Comparison of ENCODE assay signal across 12 cellular contexts in the genomic region with DNA sequence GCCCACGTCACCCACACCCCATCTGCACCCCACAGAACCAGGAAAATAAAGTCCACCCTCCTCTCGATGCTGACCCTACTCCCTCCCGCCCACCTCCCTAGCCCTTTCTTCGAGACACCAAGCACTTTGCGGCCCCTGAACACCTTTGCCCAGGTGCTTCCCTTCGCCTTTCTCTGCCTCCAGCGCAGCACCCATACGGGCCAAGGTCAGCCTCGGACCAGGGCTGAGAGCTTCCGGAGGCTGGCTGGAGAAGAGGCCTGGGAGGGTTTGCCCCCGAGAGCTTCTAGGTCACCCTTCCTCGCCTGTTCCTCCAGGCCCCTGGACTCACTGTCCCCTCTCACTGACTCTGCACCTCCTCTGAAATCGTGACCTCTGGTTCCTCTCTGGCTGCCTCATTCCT. TPM values are rescaled to one million over a fixed set of nuclear protein-coding genes. Genes with fewer than 3 reads are reported as not detected.
DNase-seq lines count a peak whose midpoint lies in the region; ATAC-seq and TF ChIP-seq lines count a peak whose summit lies in the region.
"Had no signal": no experiment of that assay in that cellular context is flagged by ENCODE, and none has a peak within 500 bp of the region (broad histone marks: within the 10 kb centered on the region; RNA-seq: fewer than 3 reads in every experiment).

No MANE protein-coding gene starts in this region.

- H3K27me3 Mint-ChIP-seq in activated CD4-positive, alpha-beta T cell treated with anti-CD3 and anti-CD28 coated beads, Interleukin-2, amount 10 ng/mL, durations not matched to agents 7 days and 5 days = peaks cover 41% of the 10 kb centered on the region
- H3K27me3 Mint-ChIP-seq in activated T-helper 17 cell treated with anti-CD3 and anti-CD28 coated beads, Interleukin-2, amount 50 U/mL, for 72 hours = peaks cover 6% of the 10 kb centered on the region
- H3K27me3 Mint-ChIP-seq in activated T-cell treated with anti-CD3 and anti-CD28 coated beads, Interleukin-2, amount 50 U/mL, for 4 hours (ENCODE audit: low read depth) = peaks cover 30% of the 10 kb centered on the region

- H3K4me1 ChIP-seq in lower lobe of right lung (peaks cover 67% of the 10 kb centered on the region), stomach smooth muscle (ENCODE audit: control insufficient read depth, insufficient read depth, low read length) (peaks cover 62% of the 10 kb centered on the region)

- peak overlapping the region; percentile 60 for H3K27ac Mint-ChIP-seq in activated CD4-positive, alpha-beta T cell treated with anti-CD3 and anti-CD28 coated beads, Interleukin-2, amount 10 ng/mL, durations not matched to agents 7 days and 5 days
- no peak overlapping the region for H3K27ac Mint-ChIP-seq in activated T-helper 17 cell treated with anti-CD3 and anti-CD28 coated beads, Interleukin-2, amount 50 U/mL, for 72 hours

- H3K4me3 ChIP-seq in lower lobe of right lung (peak overlapping the region; percentile 53), stomach smooth muscle (ENCODE audit: low read length in 2 of 2) (no peak overlapping the region)

- POLR2A ChIA-PET in activated CD4-positive, alpha-beta T cell treated with anti-CD3 and anti-CD28 coated beads, Interleukin-2, amount 10 ng/mL, durations not matched to agents 7 days and 5 days (lab: Charles Lee) = interaction anchor here (0.8 to 1.1 kb wide), 2 partner anchors 59 to 130 kb away, joined by 3 read pairs; no protein-coding TSS in a partner anchor

- CTCF ChIA-PET in activated CD4-positive, alpha-beta T cell treated with anti-CD3 and anti-CD28 coated beads, Interleukin-2, amount 10 ng/mL, durations not matched to agents 7 days and 5 days (lab: Charles Lee) = interaction anchor here (0.6 to 2.8 kb wide), 3 partner anchors 116 to 473 kb away, joined by 3 to 13 read pairs (median 8); no protein-coding TSS in a partner anchor

- peaks cover 36% of the 10 kb centered on the region for H3K27me3 ChIP-seq in lower lobe of right lung (ENCODE audit: low read depth)
- H3K27me3 ChIP-seq in stomach smooth muscle (ENCODE audit: control insufficient read depth in 1 of 2, insufficient read depth in 2 of 2, low read length in 2 of 2) = peaks cover 9 to 25% of the 10 kb centered on the region in 2 donors

- ATAC-seq in activated T-helper 17 cell treated with anti-CD3 and anti-CD28 coated beads, Interleukin-2, amount 50 U/mL, for 72 hours (replicated peaks) = no peak
- ATAC-seq in lower lobe of right lung = no peak
- ATAC-seq in GM21360 (IDR thresholded peaks at IDR 0.05; ENCODE audit: unreplicated experiment) = no peak
- ATAC-seq in activated T-cell treated with anti-CD3 and anti-CD28 coated beads, Interleukin-2, amount 50 U/mL, for 4 hours = no peak

- H3K36me3 Mint-ChIP-seq in activated CD4-positive, alpha-beta T cell treated with anti-CD3 and anti-CD28 coated beads, Interleukin-2, amount 10 ng/mL, durations not matched to agents 7 days and 5 days (ENCODE audit: low read depth) = no peaks in the 10 kb centered on the region
- no peaks in the 10 kb centered on the region for H3K36me3 Mint-ChIP-seq in activated T-helper 17 cell treated with anti-CD3 and anti-CD28 coated beads, Interleukin-2, amount 50 U/mL, for 72 hours (ENCODE audit: low read depth)
- no peaks in the 10 kb centered on the region for H3K36me3 Mint-ChIP-seq in activated T-cell treated with anti-CD3 and anti-CD28 coated beads, Interleukin-2, amount 50 U/mL, for 4 hours (ENCODE audit: insufficient read depth)

- intact Hi-C loops in lower lobe of right lung (cut with DNase I) = loop anchor here (10.0 kb wide), 1 partner anchor 121 kb away; the partner anchor contains the start of gene RAB26

- DNase-seq in activated CD4-positive, alpha-beta T cell treated with anti-CD3 and anti-CD28 coated beads, Interleukin-2, amount 10 ng/mL, durations not matched to agents 7 days and 5 days = no peak
- no peak for DNase-seq in activated CD4-positive, alpha-beta T cell treated with anti-CD3 and anti-CD28 coated beads, Interleukin-2, amount 50 U/mL, for 1 hour
- no peak for DNase-seq in lower lobe of right lung
- DNase-seq in GM10266 (ENCODE audit: extremely low spot score) = no peak
- DNase-seq in activated T-cell treated with anti-CD3 and anti-CD28 coated beads, Interleukin-2, amount 50 U/mL, for 4 hours = no peak
- DNase-seq: activated CD4-positive, alpha-beta T cell treated with anti-CD3 and anti-CD28 coated beads, Interleukin-2, amount 50 U/mL, for 48 hours; DMS79 treated with DMSO at 0.1 percent for 48 hours; NCI-H1105 treated with DMSO at 0.1 percent for 48 hours had no signal

- H3K9me3 Mint-ChIP-seq in activated CD4-positive, alpha-beta T cell treated with anti-CD3 and anti-CD28 coated beads, Interleukin-2, amount 10 ng/mL, durations not matched to agents 7 days and 5 days = no peaks in the 10 kb centered on the region
- H3K9me3 Mint-ChIP-seq in activated T-helper 17 cell treated with anti-CD3 and anti-CD28 coated beads, Interleukin-2, amount 50 U/mL, for 72 hours = no peaks in the 10 kb centered on the region
- no peaks in the 10 kb centered on the region for H3K9me3 Mint-ChIP-seq in activated T-cell treated with anti-CD3 and anti-CD28 coated beads, Interleukin-2, amount 50 U/mL, for 4 hours

- no peak overlapping the region for H3K4me3 Mint-ChIP-seq in activated CD4-positive, alpha-beta T cell treated with anti-CD3 and anti-CD28 coated beads, Interleukin-2, amount 10 ng/mL, durations not matched to agents 7 days and 5 days
- H3K4me3 Mint-ChIP-seq in activated T-helper 17 cell treated with anti-CD3 and anti-CD28 coated beads, Interleukin-2, amount 50 U/mL, for 72 hours = peak overlapping the region; percentile 38
- H3K4me3 Mint-ChIP-seq in activated T-cell treated with anti-CD3 and anti-CD28 coated beads, Interleukin-2, amount 50 U/mL, for 4 hours = no peak overlapping the region

- H3K4me1 Mint-ChIP-seq in activated CD4-positive, alpha-beta T cell treated with anti-CD3 and anti-CD28 coated beads, Interleukin-2, amount 10 ng/mL, durations not matched to agents 7 days and 5 days = peaks cover 28% of the 10 kb centered on the region
- no peaks in the 10 kb centered on the region for H3K4me1 Mint-ChIP-seq in activated T-helper 17 cell treated with anti-CD3 and anti-CD28 coated beads, Interleukin-2, amount 50 U/mL, for 72 hours
- H3K4me1 Mint-ChIP-seq in activated T-cell treated with anti-CD3 and anti-CD28 coated beads, Interleukin-2, amount 50 U/mL, for 4 hours (ENCODE audit: low read depth) = peaks cover 18% of the 10 kb centered on the region

- no peak overlapping the region for H3K9ac ChIP-seq in stomach smooth muscle (ENCODE audit: low read length in 2 of 2)

- TF ChIP-seq CTCF in lower lobe of right lung (IDR thresholded peaks at IDR 0.05) (no peak), GM10266 (IDR thresholded peaks at IDR 0.05; ENCODE audit: control insufficient read depth, insufficient read depth, low read depth, missing control alignments) (no peak)

- no peaks in the 10 kb centered on the region for H3K36me3 ChIP-seq in lower lobe of right lung
- no peaks in the 10 kb centered on the region for H3K36me3 ChIP-seq in stomach smooth muscle (ENCODE audit: control insufficient read depth in 2 of 2, insufficient read depth in 2 of 2, low read length in 2 of 2)

- no peaks in the 10 kb centered on the region for H3K9me3 ChIP-seq in lower lobe of right lung
- H3K9me3 ChIP-seq in stomach smooth muscle (ENCODE audit: control insufficient read depth in 2 of 2, low read length in 2 of 2) = no peaks in the 10 kb centered on the region

- H3K27ac ChIP-seq in lower lobe of right lung = peak overlapping the region; percentile 85
- peak overlapping the region; percentile 18 for H3K27ac ChIP-seq in stomach smooth muscle (ENCODE audit: low read length)
- H3K27ac ChIP-seq: SK-N-MC had no signal

RNA-seq across cellular contexts. Expression of gene NHERF2, which starts 2.7 kb away (rescaled TPM):
- 1 to 10 TPM; 1.1 to 1.4 TPM for total RNA-seq in activated CD4-positive, alpha-beta T cell treated with anti-CD3 and anti-CD28 coated beads, Interleukin-2, amount 10 ng/mL, durations not matched to agents 7 days and 5 days
- total RNA-seq in activated T-helper 17 cell treated with anti-CD3 and anti-CD28 coated beads, Interleukin-2, amount 50 U/mL, for 72 hours = 1 to 10 TPM in 1 of 2 donors, under 1 TPM in 1; 0.21 to 2.9 TPM
- 343 TPM for total RNA-seq in lower lobe of right lung
- 1 to 10 TPM; 2.0 to 4.4 (median 2.0) TPM for total RNA-seq in activated T-cell treated with anti-CD3 and anti-CD28 coated beads, Interleukin-2, amount 50 U/mL, for 4 hours

RNA-seq across cellular contexts. Expression of gene NPW, which starts 4.4 kb away (rescaled TPM):
- total RNA-seq in activated CD4-positive, alpha-beta T cell treated with anti-CD3 and anti-CD28 coated beads, Interleukin-2, amount 10 ng/mL, durations not matched to agents 7 days and 5 days = under 1 TPM; 0.42 to 0.69 TPM
- total RNA-seq in activated T-helper 17 cell treated with anti-CD3 and anti-CD28 coated beads, Interleukin-2, amount 50 U/mL, for 72 hours = 1 to 10 TPM in 1 of 2 donors, not detected in 1; 2.8 TPM
- total RNA-seq in lower lobe of right lung = not detected
- 10 to 100 TPM in 2 of 3 donors, 1 to 10 TPM in 1; 9.2 to 19.0 (median 13.1) TPM for total RNA-seq in activated T-cell treated with anti-CD3 and anti-CD28 coated beads, Interleukin-2, amount 50 U/mL, for 4 hours

RNA-seq across cellular contexts. Expression of gene ZNF598, which starts 14.4 kb away (rescaled TPM):
- total RNA-seq in activated CD4-positive, alpha-beta T cell treated with anti-CD3 and anti-CD28 coated beads, Interleukin-2, amount 10 ng/mL, durations not matched to agents 7 days and 5 days = 10 to 100 TPM; 56.3 to 56.5 TPM
- total RNA-seq in activated T-helper 17 cell treated with anti-CD3 and anti-CD28 coated beads, Interleukin-2, amount 50 U/mL, for 72 hours = 10 to 100 TPM; 41.2 to 79.6 TPM
- 27.2 TPM for total RNA-seq in lower lobe of right lung
- 100 to 1,000 TPM; 118 to 127 (median 126) TPM for total RNA-seq in activated T-cell treated with anti-CD3 and anti-CD28 coated beads, Interleukin-2, amount 50 U/mL, for 4 hours

RNA-seq across cellular contexts. Expression of gene NTHL1, which starts 23.6 kb away (rescaled TPM):
- 10 to 100 TPM; 23.8 to 34.4 TPM for total RNA-seq in activated CD4-positive, alpha-beta T cell treated with anti-CD3 and anti-CD28 coated beads, Interleukin-2, amount 10 ng/mL, durations not matched to agents 7 days and 5 days
- 10 to 100 TPM; 13.2 to 37.6 TPM for total RNA-seq in activated T-helper 17 cell treated with anti-CD3 and anti-CD28 coated beads, Interleukin-2, amount 50 U/mL, for 72 hours
- total RNA-seq in lower lobe of right lung = 24.3 TPM
- total RNA-seq in activated T-cell treated with anti-CD3 and anti-CD28 coated beads, Interleukin-2, amount 50 U/mL, for 4 hours = 10 to 100 TPM; 30.5 to 43.5 (median 34.8) TPM

RNA-seq across cellular contexts. Expression of gene TSC2, which starts 23.8 kb away (rescaled TPM):
- total RNA-seq in activated CD4-positive, alpha-beta T cell treated with anti-CD3 and anti-CD28 coated beads, Interleukin-2, amount 10 ng/mL, durations not matched to agents 7 days and 5 days = 100 to 1,000 TPM; 112 to 115 TPM
- total RNA-seq in activated T-helper 17 cell treated with anti-CD3 and anti-CD28 coated beads, Interleukin-2, amount 50 U/mL, for 72 hours = 10 to 100 TPM; 79.3 to 83.7 TPM
- total RNA-seq in lower lobe of right lung = 123 TPM
- total RNA-seq in activated T-cell treated with anti-CD3 and anti-CD28 coated beads, Interleukin-2, amount 50 U/mL, for 4 hours = 10 to 100 TPM; 87.6 to 98.0 (median 94.5) TPM

Comparison
In these comparisons a context has a peak if more than half of its experiments do, and no peak if none do; other contexts are left out.
1. RNA of gene NHERF2, which starts 2.7 kb away (total RNA-seq): 343 TPM in lower lobe of right lung (single experiment); 0.21 to 2.9 TPM in activated T-helper 17 cell treated with anti-CD3 and anti-CD28 coated beads, Interleukin-2, amount 50 U/mL, for 72 hours, 2.0 to 4.4 TPM in activated T-cell treated with anti-CD3 and anti-CD28 coated beads, Interleukin-2, amount 50 U/mL, for 4 hours and 1.1 to 1.4 TPM in activated CD4-positive, alpha-beta T cell treated with anti-CD3 and anti-CD28 coated beads, Interleukin-2, amount 10 ng/mL, durations not matched to agents 7 days and 5 days; every median in the first group is over 10 times any median in the second.